In genomic region chr6:163994566-163994965, GRCh38 we compare ENCODE assay signal across 19 cellular contexts.
DNase-seq lines count a peak whose midpoint lies in the region; ATAC-seq, FAIRE-seq and TF ChIP-seq lines count a peak whose summit lies in the region.
"Had no signal": no experiment of that assay in that cellular context is flagged by ENCODE, and none has a peak within 500 bp of the region (broad histone marks: within the 10 kb centered on the region; RNA-seq: fewer than 3 reads in every experiment).

No MANE protein-coding gene starts in this region.

- no TSS peak for BruUV-seq in A673 (replicated peaks; lab: Mats Ljungman, UMichigan)

- no peak for FAIRE-seq in pancreas (lab: Jason Lieb, UNC)
- FAIRE-seq: D721Med, GM12892 had no signal

- POLR2A ChIA-PET in A673 (lab: Charles Lee; ENCODE audit: low non-redundant PET), result no interaction called here

- H3K9me3 ChIP-seq in A673 (ENCODE audit: low read depth, low read length, poor library complexity, severe bottlenecking) (no peaks in the 10 kb centered on the region), pancreas (no peaks in the 10 kb centered on the region), HAP-1 (no peaks in the 10 kb centered on the region)

- DNase-seq in A673 (ENCODE audit: low spot score), result peak; percentile 16
- DNase-seq in NCI-H82 (lab: John Stamatoyannopoulos, UW), result peak; percentile 78
- DNase-seq in astrocyte of the hippocampus (ENCODE audit: low read depth, low spot score), result peak; percentile 30
- peak; percentile 70 for DNase-seq in kidney tubule cell (ENCODE audit: low spot score)
- no peak for DNase-seq in brain microvascular endothelial cell
- no peak for DNase-seq in pancreas
- no peak for DNase-seq in NCI-H446 (lab: John Stamatoyannopoulos, UW)
- no peak for DNase-seq in HAP-1 (ENCODE audit: low spot score in 2 of 2)
- DNase-seq: 8988T; CD8-positive, alpha-beta T cell; COR-L47; DMS153; DMS79 treated with DMSO at 0.1 percent for 48 hours; GDM1; H7 had no signal

- peaks cover 4% of the 10 kb centered on the region for H3K4me1 ChIP-seq in A673 (ENCODE audit: insufficient read depth, low read length, poor library complexity, severe bottlenecking)
- H3K4me1 ChIP-seq in pancreas, result no peaks in the 10 kb centered on the region
- H3K4me1 ChIP-seq in HAP-1, result peaks cover 3% of the 10 kb centered on the region

- WGBS in pancreas, 2 donors, result 62 to 72% methylated on average over 5 of the region's 5 CpGs

- H3K27me3 ChIP-seq in A673 (replicated peaks; ENCODE audit: insufficient read depth, low read depth, low read length, poor library complexity) (no peaks in the 10 kb centered on the region), brain microvascular endothelial cell (replicated peaks) (no peaks in the 10 kb centered on the region), pancreas (no peaks in the 10 kb centered on the region), HAP-1 (ENCODE audit: low read depth) (no peaks in the 10 kb centered on the region)

- CTCF ChIA-PET in A673 (lab: Charles Lee), result no interaction called here

- no peak for TF ChIP-seq CTCF in A673 (conservative IDR thresholded peaks at IDR 0.05; ENCODE audit: low read depth, low read length)
- no peak for TF ChIP-seq CTCF in brain microvascular endothelial cell (IDR thresholded peaks at IDR 0.05; ENCODE audit: low read depth, low read length, missing control alignments)
- no peak for TF ChIP-seq CTCF in pancreas (IDR thresholded peaks at IDR 0.05)

- ATAC-seq in pancreas, result no peak
- ATAC-seq: CD8-positive, alpha-beta T cell; GM23338 had no signal

- H3K27ac ChIP-seq in A673 (ENCODE audit: low read depth, low read length, poor library complexity, severe bottlenecking) (no peak overlapping the region), brain microvascular endothelial cell (no peak overlapping the region), pancreas (no peak overlapping the region)
- H3K27ac ChIP-seq: C4-2B had no signal

- intact Hi-C loops in A673 (cut with micrococcal nuclease; ENCODE audit: unreplicated experiment) (no loop called here), pancreas (cut with DNase I) (no loop called here)

- H3K4me3 ChIP-seq in A673 (ENCODE audit: low read depth, low read length, poor library complexity, severe bottlenecking) (no peak overlapping the region), brain microvascular endothelial cell (ENCODE audit: low read depth, low read length) (no peak overlapping the region), pancreas (no peak overlapping the region), HAP-1 (no peak overlapping the region)
- H3K4me3 ChIP-seq: GM23338 had no signal

- in situ Hi-C loops in brain microvascular endothelial cell (cut with HindIII; ENCODE audit: low pct_ligation_motif_present, low sequenced_read_pairs) (no loop called here), HAP-1 (cut with MboI; ENCODE audit: low sequenced_read_pairs) (no loop called here)

- H3K36me3 ChIP-seq in A673 (ENCODE audit: insufficient read depth, low read length, poor library complexity, severe bottlenecking) (no peaks in the 10 kb centered on the region), brain microvascular endothelial cell (replicated peaks) (no peaks in the 10 kb centered on the region), pancreas (no peaks in the 10 kb centered on the region), HAP-1 (replicated peaks) (no peaks in the 10 kb centered on the region)

Comparison
In these comparisons a context has a peak if more than half of its experiments do, and no peak if none do; other contexts are left out.
1. DNase-seq: peak in A673 (single experiment), NCI-H82 (single experiment), astrocyte of the hippocampus (single experiment) and kidney tubule cell (single experiment); none in brain microvascular endothelial cell (single experiment), pancreas (0 of 6), NCI-H446 (0 of 2) and HAP-1 (0 of 2).